Comparison of ENCODE assay signal across 8 cellular contexts in the genomic region with DNA sequence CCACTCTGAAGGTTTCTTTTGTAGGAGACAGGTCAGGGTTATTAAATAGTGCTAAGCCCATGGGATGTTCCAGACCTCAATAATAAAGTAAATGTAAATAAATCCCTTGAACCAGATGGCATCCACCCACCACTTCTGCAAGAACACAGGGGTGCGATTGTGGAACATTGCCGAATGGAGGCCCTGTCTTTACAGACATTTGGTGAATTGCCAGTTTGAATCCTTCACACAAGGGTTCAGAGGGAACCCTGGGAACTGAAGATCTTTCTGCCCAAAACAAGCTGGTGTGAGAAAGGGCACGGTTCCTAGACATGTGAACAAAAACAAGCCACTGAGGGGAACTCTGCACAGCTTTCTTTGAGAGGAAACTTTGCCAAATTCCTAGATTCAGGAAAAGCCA. TPM values are rescaled to one million over a fixed set of nuclear protein-coding genes. Genes with fewer than 3 reads are reported as not detected.
DNase-seq lines count a peak whose midpoint lies in the region; ATAC-seq and TF ChIP-seq lines count a peak whose summit lies in the region.
"Had no signal": no experiment of that assay in that cellular context is flagged by ENCODE, and none has a peak within 500 bp of the region (broad histone marks: within the 10 kb centered on the region; RNA-seq: fewer than 3 reads in every experiment).

No MANE protein-coding gene starts in this region.

- H3K4me3 Mint-ChIP-seq in chondrocyte (ENCODE audit: unreplicated experiment) (no peak overlapping the region), osteocyte (ENCODE audit: unreplicated experiment) (no peak overlapping the region)
- H3K4me3 Mint-ChIP-seq: activated CD4-positive, alpha-beta memory T cell treated with anti-CD3 and anti-CD28 coated beads, Interleukin-2, amount 10 ng/mL, durations not matched to agents 7 days and 5 days had no signal

- TF ChIP-seq CTCF in chondrocyte (IDR thresholded peaks at IDR 0.05) (no peak), osteocyte (IDR thresholded peaks at IDR 0.05) (no peak)

- H3K4me1 Mint-ChIP-seq in chondrocyte (ENCODE audit: low read depth), result peaks cover 43% of the 10 kb centered on the region
- H3K4me1 Mint-ChIP-seq in osteocyte (ENCODE audit: unreplicated experiment), result peaks cover 62% of the 10 kb centered on the region

- no peak for ATAC-seq in HG02884 (IDR thresholded peaks at IDR 0.05; ENCODE audit: unreplicated experiment)

- DNase-seq in HCEC 1CT, result peak; percentile 3
- DNase-seq in NCI-H345 treated with DMSO at 0.1 percent for 48 hours (lab: John Stamatoyannopoulos, UW; ENCODE audit: unreplicated experiment), result peak; percentile 53
- DNase-seq in chondrocyte (ENCODE audit: low spot score), result no peak
- no peak for DNase-seq in osteocyte (ENCODE audit: extremely low spot score, unreplicated experiment)
- no peak for DNase-seq in NCI-H1436 treated with DMSO at 0.1 percent for 48 hours (lab: John Stamatoyannopoulos, UW)
- DNase-seq in NCI-H1930 (lab: John Stamatoyannopoulos, UW), result no peak

- no peaks in the 10 kb centered on the region for H3K9me3 Mint-ChIP-seq in chondrocyte (ENCODE audit: low read depth)
- H3K9me3 Mint-ChIP-seq in osteocyte (ENCODE audit: unreplicated experiment), result no peaks in the 10 kb centered on the region
- H3K9me3 Mint-ChIP-seq: activated CD4-positive, alpha-beta memory T cell treated with anti-CD3 and anti-CD28 coated beads, Interleukin-2, amount 10 ng/mL, durations not matched to agents 7 days and 5 days had no signal

- no peaks in the 10 kb centered on the region for H3K27me3 Mint-ChIP-seq in chondrocyte (ENCODE audit: low read depth)
- H3K27me3 Mint-ChIP-seq in osteocyte (ENCODE audit: unreplicated experiment), result no peaks in the 10 kb centered on the region
- H3K27me3 Mint-ChIP-seq: activated CD4-positive, alpha-beta memory T cell treated with anti-CD3 and anti-CD28 coated beads, Interleukin-2, amount 10 ng/mL, durations not matched to agents 7 days and 5 days had no signal

- H3K27ac Mint-ChIP-seq in chondrocyte (ENCODE audit: unreplicated experiment) (peak overlapping the region; percentile 90), osteocyte (ENCODE audit: unreplicated experiment) (peak overlapping the region; percentile 71)
- H3K27ac Mint-ChIP-seq: activated CD4-positive, alpha-beta memory T cell treated with anti-CD3 and anti-CD28 coated beads, Interleukin-2, amount 10 ng/mL, durations not matched to agents 7 days and 5 days had no signal

- H3K36me3 Mint-ChIP-seq in chondrocyte (ENCODE audit: low read depth) (peaks cover 8% of the 10 kb centered on the region), osteocyte (ENCODE audit: unreplicated experiment) (peaks cover 18% of the 10 kb centered on the region)

RNA-seq across cellular contexts. Expression of a gene that starts 30.2 kb away (rescaled TPM):
- total RNA-seq in chondrocyte (18.6 to 21.4 TPM (median 19.5 TPM) in 3 replicates), osteocyte (18.2 and 18.3 TPM in 2 replicates)

Comparison
In these comparisons a context has a peak if more than half of its experiments do, and no peak if none do; other contexts are left out.
1. DNase-seq: peak in HCEC 1CT (single experiment) and NCI-H345 treated with DMSO at 0.1 percent for 48 hours (single experiment); none in chondrocyte (single experiment), osteocyte (single experiment), NCI-H1436 treated with DMSO at 0.1 percent for 48 hours (single experiment) and NCI-H1930 (0 of 2).